Comparison of ENCODE assay signal across 17 cellular contexts in genomic region chr12:98788396-98788795, GRCh38.
"Had no signal": no experiment of that assay in that cellular context is flagged by ENCODE, and none has a peak within 500 bp of the region (broad histone marks: within the 10 kb centered on the region; RNA-seq: fewer than 3 reads in every experiment).

No MANE protein-coding gene starts in this region.

- H3K4me1 ChIP-seq: neural progenitor cell, prostate gland, right atrium auricular region, transverse colon, upper lobe of right lung, uterus had no signal

- H3K4me3 Mint-ChIP-seq: memory B cell; naive B cell; natural killer cell treated with Interleukin-12 subunit alpha and Interleukin-12 subunit beta and Interleukin-15 and Interleukin-18, amount 100 ng/mL, for 72 hours; neural progenitor cell; stimulated activated memory B cell treated with anti-CD40 and anti-IgM and Interleukin-4, amounts not matched to agents 10 μg/mL and 1 μg/mL and 100 μg/mL, for 72 hours had no signal

- ATAC-seq: natural killer cell treated with Interleukin-12 subunit alpha and Interleukin-12 subunit beta and Interleukin-15 and Interleukin-18, amount 100 ng/mL, for 72 hours; sciatic nerve; stimulated activated memory B cell treated with anti-CD40 and anti-IgM and Interleukin-4, amounts not matched to agents 10 μg/mL and 1 μg/mL and 100 μg/mL, for 72 hours; stimulated activated naive CD8-positive, alpha-beta T cell treated with anti-CD3 and anti-CD28 coated beads, Interleukin-15, Interleukin-2, amounts not matched to agents 100 U/mL and 50 U/mL, for 24 hours; upper lobe of right lung had no signal

- H3K4me1 Mint-ChIP-seq: memory B cell; naive B cell; neural progenitor cell; stimulated activated memory B cell treated with anti-CD40 and anti-IgM and Interleukin-4, amounts not matched to agents 10 μg/mL and 1 μg/mL and 100 μg/mL, for 72 hours had no signal

- H3K27ac Mint-ChIP-seq: memory B cell; naive B cell; natural killer cell treated with Interleukin-12 subunit alpha and Interleukin-12 subunit beta and Interleukin-15 and Interleukin-18, amount 100 ng/mL, for 72 hours; neural progenitor cell; stimulated activated memory B cell treated with anti-CD40 and anti-IgM and Interleukin-4, amounts not matched to agents 10 μg/mL and 1 μg/mL and 100 μg/mL, for 72 hours had no signal

- H3K9me3 Mint-ChIP-seq: memory B cell; natural killer cell treated with Interleukin-12 subunit alpha and Interleukin-12 subunit beta and Interleukin-15 and Interleukin-18, amount 100 ng/mL, for 72 hours; neural progenitor cell had no signal

- H3K9ac ChIP-seq: neural progenitor cell had no signal

- H3K4me2 ChIP-seq: neural progenitor cell had no signal

- H3K36me3 ChIP-seq: neural progenitor cell, prostate gland, right atrium auricular region, transverse colon, upper lobe of right lung, uterus had no signal

- H2AFZ ChIP-seq: neural progenitor cell had no signal

- H3K27ac ChIP-seq: neural progenitor cell, prostate gland, right atrium auricular region, transverse colon, upper lobe of right lung, uterus had no signal

- DNase-seq: cortex of kidney; effector CD4-positive, alpha-beta T cell; naive B cell; stimulated activated CD4-positive, alpha-beta T cell treated with anti-CD3 and anti-CD28 coated beads, Interleukin-2, amount 100 ng/mL, for 24 hours; stimulated activated CD4-positive, alpha-beta T cell treated with anti-CD3 and anti-CD28 coated beads, Interleukin-4, amount 100 ng/mL, for 24 hours; stimulated activated naive CD8-positive, alpha-beta T cell treated with anti-CD3 and anti-CD28 coated beads, Interleukin-15, Interleukin-2, amounts not matched to agents 100 U/mL and 50 U/mL, for 24 hours; transverse colon; upper lobe of right lung; uterus had no signal

- H3K4me3 ChIP-seq: lung, neural progenitor cell, prostate gland, right atrium auricular region, transverse colon, upper lobe of right lung, uterus had no signal

- H3K27me3 ChIP-seq: neural progenitor cell, right atrium auricular region, transverse colon, upper lobe of right lung, uterus had no signal

- H3K9me3 ChIP-seq: prostate gland, right atrium auricular region, transverse colon, upper lobe of right lung, uterus had no signal

- H3K36me3 Mint-ChIP-seq: memory B cell; natural killer cell treated with Interleukin-12 subunit alpha and Interleukin-12 subunit beta and Interleukin-15 and Interleukin-18, amount 100 ng/mL, for 72 hours; neural progenitor cell; stimulated activated memory B cell treated with anti-CD40 and anti-IgM and Interleukin-4, amounts not matched to agents 10 μg/mL and 1 μg/mL and 100 μg/mL, for 72 hours had no signal
